7 cellular contexts compared by ENCODE assay signal in genomic region chr2:164839914-164840457, GRCh38. TPM values are rescaled to one million over a fixed set of nuclear protein-coding genes. Genes with fewer than 3 reads are reported as not detected.
A peak's percentile ranks its signal among the peaks of the same experiment; 100 is the strongest.
DNase-seq lines count a peak whose midpoint lies in the region; ATAC-seq, FAIRE-seq and TF ChIP-seq lines count a peak whose summit lies in the region.

No MANE protein-coding gene starts in this region.

- H3F3A ChIP-seq in GM23338 (replicated peaks; ENCODE audit: low read depth), result no peaks in the 10 kb centered on the region

- no peaks in the 10 kb centered on the region for H3K36me3 ChIP-seq in GM23338 (ENCODE audit: insufficient read depth)
- H3K36me3 ChIP-seq in small intestine (ENCODE audit: control insufficient read depth in 2 of 2, insufficient read depth in 2 of 2, low read length in 2 of 2), result no peaks in the 10 kb centered on the region

- no peaks in the 10 kb centered on the region for H3K9me3 ChIP-seq in small intestine (ENCODE audit: control insufficient read depth, low read depth)

- in situ Hi-C loops in SK-MEL-5 (cut with HindIII; ENCODE audit: low pct_unique_long_range_greater_than_20kb, low sequenced_read_pairs), result no loop called here

- H3K4me1 Mint-ChIP-seq in GM23338 (peaks cover 10% of the 10 kb centered on the region), glutamatergic neuron (ENCODE audit: low read depth, unreplicated experiment) (peaks cover 3% of the 10 kb centered on the region)

- H2AFZ ChIP-seq in GM23338, result no peak overlapping the region

- H3K27me3 ChIP-seq in GM23338 (ENCODE audit: insufficient read depth) (peaks cover 16% of the 10 kb centered on the region), small intestine (ENCODE audit: control insufficient read depth in 2 of 2, insufficient read depth in 2 of 2, low read length in 2 of 2) (no peaks in the 10 kb centered on the region)

- H3K27ac ChIP-seq in GM23338 (ENCODE audit: low read depth) (no peak overlapping the region), small intestine (ENCODE audit: low read depth in 1 of 2, low read length in 1 of 2) (peak overlapping the region; percentile 63 to 91)

- DNase-seq in GM23338 (ENCODE audit: low spot score) (no peak), SK-MEL-5 (ENCODE audit: low read depth, low spot score) (peak; percentile 14), glutamatergic neuron (no peak), small intestine (peak; percentile 35)
- DNase-seq in activated CD8-positive, alpha-beta memory T cell treated with anti-CD3 and anti-CD28 coated beads for 24 hours, result no peak

- H3K4me1 ChIP-seq in GM23338 (ENCODE audit: insufficient read depth) (peaks cover 21% of the 10 kb centered on the region), small intestine (ENCODE audit: control insufficient read depth in 2 of 2, insufficient read depth in 1 of 2, low read depth in 1 of 2, low read length in 1 of 2) (peaks cover 0 to 4% of the 10 kb centered on the region in 2 donors)

- H3K4me3 Mint-ChIP-seq in GM23338, result peak overlapping the region; percentile 90
- peak overlapping the region; percentile 83 for H3K4me3 Mint-ChIP-seq in glutamatergic neuron (ENCODE audit: unreplicated experiment)

- H4K20me1 ChIP-seq in GM23338 (replicated peaks; ENCODE audit: insufficient read depth), result 0 out of 2 replicates have a peak, but pooled peaks cover 6% of the 10 kb centered on the region

- peak overlapping the region; percentile 87 for H3K4me3 ChIP-seq in GM23338
- H3K4me3 ChIP-seq in small intestine (ENCODE audit: low read depth in 1 of 2, low read length in 2 of 2), result peak overlapping the region in 1 of 2 donors; percentile 73

- H3K27ac Mint-ChIP-seq in GM23338 (no peak overlapping the region), glutamatergic neuron (ENCODE audit: unreplicated experiment) (no peak overlapping the region)

- H3K4me2 ChIP-seq in GM23338, result peak overlapping the region; percentile 94

- no peaks in the 10 kb centered on the region for H3K9me2 ChIP-seq in GM23338 (ENCODE audit: insufficient read depth)

- ATAC-seq in GM23338 (no peak), GM21619 (IDR thresholded peaks at IDR 0.05; ENCODE audit: unreplicated experiment) (no peak), HG03139 (IDR thresholded peaks at IDR 0.05; ENCODE audit: unreplicated experiment) (no peak)

- WGBS in small intestine, 3 donors, result 4 to 12% (median 8%) methylated on average over 8 of the region's 8 CpGs

- no peaks in the 10 kb centered on the region for H3K79me2 ChIP-seq in GM23338 (replicated peaks; ENCODE audit: insufficient read depth)

- H3K27me3 Mint-ChIP-seq in GM23338 (ENCODE audit: insufficient read depth, low read depth, poor library complexity) (peaks cover 9% of the 10 kb centered on the region), glutamatergic neuron (ENCODE audit: unreplicated experiment) (peaks cover 3% of the 10 kb centered on the region)

- FAIRE-seq in small intestine (lab: Jason Lieb, UNC), result peak; percentile 47

- no peaks in the 10 kb centered on the region for H3K36me3 Mint-ChIP-seq in GM23338 (ENCODE audit: low read depth)
- no peaks in the 10 kb centered on the region for H3K36me3 Mint-ChIP-seq in glutamatergic neuron (ENCODE audit: unreplicated experiment)

- TF ChIP-seq CTCF in GM23338 (conservative IDR thresholded peaks at IDR 0.05; ENCODE audit: low read depth in 2 of 2) (no peak), glutamatergic neuron (IDR thresholded peaks at IDR 0.05; ENCODE audit: partially characterized antibody, unreplicated experiment) (no peak)

- no peaks in the 10 kb centered on the region for H3K9me3 Mint-ChIP-seq in GM23338
- H3K9me3 Mint-ChIP-seq in glutamatergic neuron (ENCODE audit: unreplicated experiment), result no peaks in the 10 kb centered on the region

TF ChIP-seq in GM23338, 12 proteins besides CTCF, POLR2A, EP300 and RAD21 (continues in another document):
- TF ChIP-seq EZH2 (IDR thresholded peaks at IDR 0.05; ENCODE audit: low read depth, unreplicated experiment) (no peak), ZNF114 (CRISPR knock-in tag; IDR thresholded peaks at IDR 0.05) (no peak), POLR2AphosphoS5 (IDR thresholded peaks at IDR 0.05; ENCODE audit: low read depth) (no peak), ZNF462 (CRISPR knock-in tag; IDR thresholded peaks at IDR 0.05) (no peak)

RNA-seq across cellular contexts. Expression of gene COBLL1, which starts 1.6 kb away (rescaled TPM):
- 7.4 and 13.7 TPM in 2 replicates for total RNA-seq in GM23338 (2014; rRNA removed; shearing (Covaris generic))
- polyA plus RNA-seq in GM23338 (2016; fragmentation: Nextera tagmentation; extraction: Ambion mirVana), result 2.0 and 2.9 TPM in 2 replicates
- total RNA-seq in SK-MEL-5 (2014; rRNA removed; shearing (Covaris generic)), result 4.6 and 7.7 TPM in 2 replicates
- 13.0 and 17.6 TPM in 2 replicates for polyA plus RNA-seq in SK-MEL-5 (2015; cell fraction: cytosol; rRNA removed)
- 20.6 and 20.7 TPM in 2 replicates for polyA plus RNA-seq in SK-MEL-5 (2015; cell fraction: nucleus; rRNA removed)
- 0.91 TPM for total RNA-seq in glutamatergic neuron (ENCODE audit: unreplicated experiment)
- 10 to 100 TPM in 1 of 3 donors, 1 to 10 TPM in 2; 5.4 to 10.1 (median 5.6) TPM for polyA plus RNA-seq in small intestine

Comparison
In these comparisons a context has a peak if more than half of its experiments do, and no peak if none do; other contexts are left out.
1. DNase-seq: peak in SK-MEL-5 (single experiment) and small intestine (single experiment); none in GM23338 (single experiment), glutamatergic neuron (single experiment) and activated CD8-positive, alpha-beta memory T cell treated with anti-CD3 and anti-CD28 coated beads for 24 hours (single experiment).